Comparison of ENCODE assay signal across 1 cellular context in genomic region chr3:46891132-46891531, GRCh38.
TF ChIP-seq lines count a peak whose summit lies in the region.

No MANE protein-coding gene starts in this region.

TF ChIP-seq in H1, 55 proteins besides CTCF, POLR2A, EP300 and RAD21:
- TF ChIP-seq RNF2 (IDR thresholded peaks at IDR 0.05; ENCODE audit: borderline replicate concordance, low read depth, low read length, missing control alignments, poor library complexity, severe bottlenecking), result no peak
- TF ChIP-seq RXRA (IDR thresholded peaks at IDR 0.05; ENCODE audit: insufficient read depth, low read depth, low read length), result no peak
- no peak for TF ChIP-seq MAFK (IDR thresholded peaks at IDR 0.05; ENCODE audit: low read depth, low read length)
- no peak for TF ChIP-seq GABPA (IDR thresholded peaks at IDR 0.05; ENCODE audit: borderline replicate concordance, insufficient read depth, low read length)
- TF ChIP-seq ASH2L (IDR thresholded peaks at IDR 0.05; ENCODE audit: low read length), result no peak
- TF ChIP-seq TEAD4 (IDR thresholded peaks at IDR 0.05; ENCODE audit: low read depth, low read length), result no peak
- TF ChIP-seq TAF1 (IDR thresholded peaks at IDR 0.05; ENCODE audit: low read depth, low read length), result no peak
- TF ChIP-seq HDAC2 (IDR thresholded peaks at IDR 0.05; ENCODE audit: borderline replicate concordance in 1 of 2, low read depth in 2 of 2, low read length in 2 of 2), result no peak
- TF ChIP-seq SP2 (IDR thresholded peaks at IDR 0.05; ENCODE audit: low read length), result no peak
- TF ChIP-seq HDAC6 (IDR thresholded peaks at IDR 0.05; ENCODE audit: low read depth, low read length), result no peak
- no peak for TF ChIP-seq SP4 (IDR thresholded peaks at IDR 0.05; ENCODE audit: low read length)
- no peak for TF ChIP-seq EGR1 (IDR thresholded peaks at IDR 0.05; ENCODE audit: borderline replicate concordance, low read depth, low read length)
- TF ChIP-seq SRF (IDR thresholded peaks at IDR 0.05; ENCODE audit: low read depth, low read length), result no peak
- no peak for TF ChIP-seq KDM1A (IDR thresholded peaks at IDR 0.05; ENCODE audit: borderline replicate concordance, low read length)
